In the genomic region with DNA sequence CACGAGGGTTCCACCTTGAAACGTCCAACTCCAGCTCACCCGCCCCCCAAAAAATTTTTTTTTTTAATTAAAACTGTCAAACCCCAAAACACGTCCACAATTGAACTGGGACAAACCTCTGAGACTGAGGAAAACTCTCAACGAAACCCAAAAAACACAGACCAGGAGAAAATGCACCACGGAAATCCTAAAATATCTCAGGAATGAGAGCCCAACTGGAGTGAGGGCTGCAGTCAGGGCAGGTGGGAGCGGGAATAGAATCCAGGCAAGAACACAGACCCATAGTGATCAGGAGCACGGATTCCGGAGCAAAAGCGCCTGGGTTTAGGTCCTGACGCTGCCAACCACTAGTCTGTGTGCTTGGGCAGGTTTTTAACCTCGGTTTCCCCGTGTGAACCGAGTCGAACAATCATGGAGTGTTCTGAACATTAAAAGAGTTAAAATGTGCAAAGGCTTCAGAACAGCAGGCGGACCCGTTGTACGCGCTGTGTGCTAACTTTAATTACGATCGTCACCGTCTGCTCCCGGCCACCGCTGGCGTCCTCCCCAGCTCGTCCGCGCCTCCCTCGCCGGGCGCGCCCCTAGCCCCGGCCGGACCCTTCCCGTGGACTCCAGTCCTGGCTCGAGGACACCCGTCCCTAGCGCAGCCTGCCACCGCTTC, we compare ENCODE assay signal across 8 cellular contexts. TPM values are rescaled to one million over a fixed set of nuclear protein-coding genes. Genes with fewer than 3 reads are reported as not detected.
DNase-seq lines count a peak whose midpoint lies in the region; ATAC-seq and TF ChIP-seq lines count a peak whose summit lies in the region.

No MANE protein-coding gene starts in this region.

- TSS peak; percentile 22 for BruUV-seq in PC-9 (replicated peaks; lab: Mats Ljungman, UMichigan)

- POLR2A ChIA-PET in PC-9 (lab: Charles Lee; ENCODE audit: unreplicated experiment): interaction anchor here (0.6 to 1.4 kb wide), 15 partner anchors 21 to 1218 kb away, joined by 3 to 34 read pairs (median 4); no protein-coding TSS in a partner anchor

- TF ChIP-seq CTCF in PC-9 (conservative IDR thresholded peaks at IDR 0.05): no peak; the same call in 1 of the 2 replicates

- peak overlapping the region; percentile 87 for H3K4me3 ChIP-seq in PC-9
- H3K4me3 ChIP-seq in duodenal mucosa (ENCODE audit: low read depth in 1 of 2, low read length in 2 of 2): peak overlapping the region; percentile 78 to 90
- peak overlapping the region; percentile 92 to 93 for H3K4me3 ChIP-seq in mesenchymal stem cell (ENCODE audit: insufficient read depth in 1 of 2, low read depth in 1 of 2, low read length in 2 of 2)
- peak overlapping the region; percentile 63 for H3K4me3 ChIP-seq in urinary bladder (ENCODE audit: low read depth, low read length)

- H3K27me3 ChIP-seq in PC-9 (ENCODE audit: insufficient read depth, low read depth): no peaks in the 10 kb centered on the region
- peaks cover 42 to 46% of the 10 kb centered on the region in 2 donors for H3K27me3 ChIP-seq in duodenal mucosa (ENCODE audit: control insufficient read depth in 1 of 2, insufficient read depth in 2 of 2, low read length in 2 of 2)
- H3K27me3 ChIP-seq in mesenchymal stem cell (ENCODE audit: control insufficient read depth in 1 of 2, insufficient read depth in 1 of 2, low read length in 2 of 2): no peaks in the 10 kb centered on the region

- peak overlapping the region; percentile 75 for H4K8ac ChIP-seq in mesenchymal stem cell (ENCODE audit: low read length)

- H2BK120ac ChIP-seq in mesenchymal stem cell (ENCODE audit: low read depth, low read length): peak overlapping the region; percentile 58

- WGBS in mesenchymal stem cell: under 1% methylated on average over 35 of the region's 39 CpGs
- under 1% methylated on average over 39 of the region's 39 CpGs for WGBS in urinary bladder

- peak overlapping the region; percentile 53 to 57 for H3K9ac ChIP-seq in duodenal mucosa (ENCODE audit: low read depth in 1 of 2, low read length in 2 of 2)
- peak overlapping the region; percentile 89 for H3K9ac ChIP-seq in mesenchymal stem cell (ENCODE audit: low read length)

- H3K36me3 ChIP-seq in PC-9 (ENCODE audit: low read depth) (peaks cover 64% of the 10 kb centered on the region), duodenal mucosa (ENCODE audit: control insufficient read depth in 1 of 2, insufficient read depth in 2 of 2, low read length in 2 of 2) (no peaks in the 10 kb centered on the region), mesenchymal stem cell (ENCODE audit: control insufficient read depth in 1 of 2, insufficient read depth in 2 of 2, low read depth in 1 of 2, low read length in 2 of 2) (peaks cover 0 to 4% of the 10 kb centered on the region in 2 experiments), urinary bladder (ENCODE audit: insufficient read depth) (no peaks in the 10 kb centered on the region)

- peak overlapping the region; percentile 86 for H2AK5ac ChIP-seq in mesenchymal stem cell (ENCODE audit: low read length, severe bottlenecking)

- H3K79me2 ChIP-seq in PC-9 (ENCODE audit: low read depth): peaks cover 97% of the 10 kb centered on the region

- H3K9me2 ChIP-seq in PC-9 (ENCODE audit: insufficient read depth): no peaks in the 10 kb centered on the region

- H3K14ac ChIP-seq in mesenchymal stem cell (ENCODE audit: low read length in 2 of 2): peak overlapping the region in 1 of 2 experiments; percentile 44

- H4K20me1 ChIP-seq in PC-9 (ENCODE audit: insufficient read depth): peaks cover 52% of the 10 kb centered on the region

- peak overlapping the region; percentile 89 to 91 for H3K18ac ChIP-seq in mesenchymal stem cell (ENCODE audit: low read depth in 1 of 2, low read length in 2 of 2)

- peak; percentile 20 for ATAC-seq in HG02623 (IDR thresholded peaks at IDR 0.05; ENCODE audit: unreplicated experiment)

- peak overlapping the region; percentile 85 for H3K27ac ChIP-seq in PC-9
- peak overlapping the region; percentile 59 for H3K27ac ChIP-seq in duodenal mucosa (ENCODE audit: low read depth, low read length)
- H3K27ac ChIP-seq in mesenchymal stem cell (ENCODE audit: low read length, poor library complexity, severe bottlenecking): peak overlapping the region; percentile 97
- peak overlapping the region; percentile 70 for H3K27ac ChIP-seq in urinary bladder (ENCODE audit: low read depth)

- CTCF ChIA-PET in PC-9 (lab: Charles Lee): interaction anchor here (0.5 to 1.7 kb wide), 3 partner anchors 90 to 246 kb away, joined by 3 to 5 read pairs (median 5); no protein-coding TSS in a partner anchor

- peak overlapping the region; percentile 80 for H2BK15ac ChIP-seq in mesenchymal stem cell (ENCODE audit: low read depth, poor library complexity, severe bottlenecking)

- H3K4me2 ChIP-seq in PC-9: peak overlapping the region; percentile 87
- peak overlapping the region; percentile 44 for H3K4me2 ChIP-seq in mesenchymal stem cell (ENCODE audit: low read length, poor library complexity, severe bottlenecking)

- DNase-seq in NCI-H524 (lab: John Stamatoyannopoulos, UW): peak; percentile 12 to 64
- DNase-seq in NCI-H524 treated with DMSO at 0.1 percent for 48 hours (lab: John Stamatoyannopoulos, UW): no peak
- DNase-seq in PC-9: no peak
- peak; percentile 59 for DNase-seq in mesenchymal stem cell
- no peak for DNase-seq in RKO (ENCODE audit: low spot score)

- no peak overlapping the region for H2BK12ac ChIP-seq in mesenchymal stem cell (ENCODE audit: low read length in 2 of 2)

- H2AFZ ChIP-seq in PC-9: no peak overlapping the region
- H2AFZ ChIP-seq in mesenchymal stem cell (ENCODE audit: low read depth, low read length): peak overlapping the region; percentile 72

- intact Hi-C loops in PC-9 (cut with micrococcal nuclease; ENCODE audit: unreplicated experiment): loop anchor here (1.0 to 10.0 kb wide), 7 partner anchors 10 to 568 kb away; partner anchors contain the start of gene ABCD3

- peak overlapping the region; percentile 85 for H4K91ac ChIP-seq in mesenchymal stem cell (ENCODE audit: low read length)

- peaks cover 70% of the 10 kb centered on the region for H3K4me1 ChIP-seq in PC-9 (replicated peaks; ENCODE audit: insufficient read depth)
- H3K4me1 ChIP-seq in duodenal mucosa (ENCODE audit: control insufficient read depth in 1 of 2, insufficient read depth in 2 of 2, low read length in 2 of 2): peaks cover 5 to 9% of the 10 kb centered on the region in 2 donors
- H3K4me1 ChIP-seq in mesenchymal stem cell (ENCODE audit: control insufficient read depth, insufficient read depth, low read depth, low read length): no peaks in the 10 kb centered on the region
- no peaks in the 10 kb centered on the region for H3K4me1 ChIP-seq in urinary bladder (ENCODE audit: insufficient read depth)

- H2BK5ac ChIP-seq in mesenchymal stem cell (ENCODE audit: low read depth, low read length, poor library complexity, severe bottlenecking): peak overlapping the region; percentile 98

- H3F3A ChIP-seq in PC-9 (ENCODE audit: insufficient read depth, low read depth): peaks cover 71% of the 10 kb centered on the region

- H3K4ac ChIP-seq in mesenchymal stem cell (ENCODE audit: low read depth in 1 of 2, low read length in 2 of 2): no peak overlapping the region

- H3K9me3 ChIP-seq in PC-9 (ENCODE audit: insufficient read depth, low read depth): no peaks in the 10 kb centered on the region
- no peaks in the 10 kb centered on the region for H3K9me3 ChIP-seq in duodenal mucosa (ENCODE audit: control insufficient read depth in 1 of 2, low read length in 2 of 2)
- H3K9me3 ChIP-seq in mesenchymal stem cell (ENCODE audit: control insufficient read depth, low read length): no peaks in the 10 kb centered on the region

- H3K23ac ChIP-seq in mesenchymal stem cell (ENCODE audit: low read length in 2 of 2): peak overlapping the region in 1 of 2 experiments; percentile 63

- H3K79me1 ChIP-seq in mesenchymal stem cell (replicated peaks; ENCODE audit: low read length, poor library complexity, severe bottlenecking): no peaks in the 10 kb centered on the region

RNA-seq across cellular contexts. Expression of gene ARHGAP29, which starts 0.6 kb away (rescaled TPM):
- total RNA-seq in PC-9 (2021) (123 and 137 TPM in 2 replicates), urinary bladder (72.0 TPM)
- 4.1 TPM for polyA plus RNA-seq in mesenchymal stem cell (2013, experiment 1 of 2)
- 4.1 TPM for polyA plus RNA-seq in mesenchymal stem cell (2013, experiment 2 of 2)
- polyA plus RNA-seq in urinary bladder: 9.0 TPM

Comparison
In these comparisons a context has a peak if more than half of its experiments do, and no peak if none do; other contexts are left out.
1. DNase-seq: peak in NCI-H524 (2 of 2) and mesenchymal stem cell (single experiment); none in NCI-H524 treated with DMSO at 0.1 percent for 48 hours (single experiment), PC-9 (0 of 2) and RKO (single experiment).
2. Peak in every context shown above with its lines, with median percentiles within 50 percentile points of each other: H3K27ac ChIP-seq and H3K4me3 ChIP-seq.